Comparison of ENCODE assay signal across 10 cellular contexts in genomic region chr1:51214615-51215131, GRCh38. TPM values are rescaled to one million over a fixed set of nuclear protein-coding genes. Genes with fewer than 3 reads are reported as not detected.
DNase-seq lines count a peak whose midpoint lies in the region; ATAC-seq, FAIRE-seq and TF ChIP-seq lines count a peak whose summit lies in the region.
"Had no signal": no experiment of that assay in that cellular context is flagged by ENCODE, and none has a peak within 500 bp of the region (broad histone marks: within the 10 kb centered on the region; RNA-seq: fewer than 3 reads in every experiment).

No MANE protein-coding gene starts in this region.

- DNase-seq in right lobe of liver (no peak), HepG2 (ENCODE audit: low spot score) (no peak), MV-4-11 (lab: John Stamatoyannopoulos, UW) (peak; percentile 81), dedifferentiated amniotic fluid mesenchymal stem cell (ENCODE audit: extremely low spot score) (peak; percentile 84), GM19240 (ENCODE audit: insufficient read length, low spot score) (no peak), head of caudate nucleus (no peak)
- DNase-seq: activated effector memory CD4-positive, alpha-beta T cell treated with Interleukin-2 at 50 U/mL for 16 hours had no signal

- no peak overlapping the region for H2AFZ ChIP-seq in HepG2 (ENCODE audit: low read length)

- no peak for TF ChIP-seq RAD21 in HepG2 (CRISPR knock-in tag; IDR thresholded peaks at IDR 0.05)

- H3K4me2 ChIP-seq in HepG2 (ENCODE audit: low read depth, low read length), result no peak overlapping the region

- TF ChIP-seq POLR2A in right lobe of liver (IDR thresholded peaks at IDR 0.05) (no peak), HepG2 (IDR thresholded peaks at IDR 0.05; ENCODE audit: insufficient read depth in 1 of 2, low read depth in 2 of 2, low read length in 2 of 2) (no peak)

- no TSS peak for BruUV-seq in HepG2 (replicated peaks; lab: Mats Ljungman, UMichigan)

- in situ Hi-C loops in HepG2 (cut with HindIII; ENCODE audit: extremely low pct_ligation_motif_present, low pct_unique_long_range_greater_than_20kb), result no loop called here

- H3K4me1 ChIP-seq in right lobe of liver (peaks cover 0 to 13% (median 0%) of the 10 kb centered on the region in 4 donors), HepG2 (ENCODE audit: insufficient read depth, low read length) (peaks cover 48% of the 10 kb centered on the region), urinary bladder (ENCODE audit: insufficient read depth) (no peaks in the 10 kb centered on the region)

- CTCF ChIA-PET in HepG2 (lab: Yijun Ruan, JAX; ENCODE audit: low intra/inter-chr PET ratio, low total read pairs), result no interaction called here

- no peak for FAIRE-seq in HepG2 (lab: Jason Lieb, UNC)
- FAIRE-seq: HTR-8/SVneo had no signal

- peak overlapping the region in 2 of 3 donors; percentile 87 to 94 for H3K27ac ChIP-seq in right lobe of liver
- H3K27ac ChIP-seq in HepG2 (ENCODE audit: extremely low read length, insufficient read depth, low read length), result no peak overlapping the region
- peak overlapping the region; percentile 31 for H3K27ac ChIP-seq in urinary bladder (ENCODE audit: low read depth)

- intact Hi-C loops in right lobe of liver (cut with DNase I), result no loop called here
- intact Hi-C loops in HepG2 (cut with micrococcal nuclease; ENCODE audit: unreplicated experiment), result no loop called here
- intact Hi-C loops in head of caudate nucleus (cut with DNase I), result no loop called here

- TF ChIP-seq CTCF in right lobe of liver (IDR thresholded peaks at IDR 0.05) (no peak), HepG2 (CRISPR knock-in tag; IDR thresholded peaks at IDR 0.05) (no peak)

- no peaks in the 10 kb centered on the region for H3K9me3 ChIP-seq in right lobe of liver
- H3K9me3 ChIP-seq in HepG2 (ENCODE audit: low read length), result no peaks in the 10 kb centered on the region

- TF ChIP-seq EP300 in HepG2 (IDR thresholded peaks at IDR 0.05; ENCODE audit: low read depth in 2 of 2, low read length in 2 of 2), result no peak
- no peak for TF ChIP-seq EP300 in HepG2 (CRISPR knock-in tag; IDR thresholded peaks at IDR 0.05; ENCODE audit: borderline replicate concordance)

- 32% methylated on average over 7 of the region's 7 CpGs for WGBS in right lobe of liver (ENCODE audit: insufficient coverage, low coverage, low lambda C conversion rate, missing lambda C conversion rate)
- WGBS in HepG2 (ENCODE audit: low lambda C conversion rate), result 11% methylated on average over 7 of the region's 7 CpGs
- 29% methylated on average over 7 of the region's 7 CpGs for WGBS in urinary bladder

- H3K4me3 ChIP-seq in right lobe of liver (no peak overlapping the region), HepG2 (replicated peaks in 1 of 3; ENCODE audit: insufficient read depth in 1 of 3, low read depth in 2 of 3, low read length in 3 of 3) (no peak overlapping the region), urinary bladder (ENCODE audit: low read depth, low read length) (no peak overlapping the region)

- POLR2A ChIA-PET in HepG2 (lab: Yijun Ruan, JAX), result no interaction called here

- no peak for ATAC-seq in right lobe of liver
- ATAC-seq in HepG2, result no peak
- ATAC-seq in GM21515 (IDR thresholded peaks at IDR 0.05; ENCODE audit: unreplicated experiment), result no peak

- no peaks in the 10 kb centered on the region for H4K20me1 ChIP-seq in HepG2 (ENCODE audit: insufficient read depth, low read length)

- H3K36me3 ChIP-seq in right lobe of liver (no peaks in the 10 kb centered on the region), HepG2 (replicated peaks in 1 of 2; ENCODE audit: control insufficient read depth in 1 of 2, insufficient read depth in 2 of 2, low read length in 2 of 2) (no peaks in the 10 kb centered on the region), urinary bladder (ENCODE audit: insufficient read depth) (no peaks in the 10 kb centered on the region)

- H3K9ac ChIP-seq in HepG2 (ENCODE audit: insufficient read depth, low read depth, low read length), result no peak overlapping the region

- H3K27me3 ChIP-seq in right lobe of liver (no peaks in the 10 kb centered on the region), HepG2 (ENCODE audit: control insufficient read depth in 1 of 2, insufficient read depth in 2 of 2, low read length in 2 of 2) (no peaks in the 10 kb centered on the region; a peak in 1 of 5 replicates)

- H3K79me2 ChIP-seq in HepG2 (ENCODE audit: insufficient read depth, low read length), result no peaks in the 10 kb centered on the region

RNA-seq across cellular contexts. Expression of gene RNF11, which starts 21.4 kb away (rescaled TPM):
- 10 to 100 TPM; 35.1 to 60.1 (median 50.0) TPM for total RNA-seq in right lobe of liver
- total RNA-seq in HepG2 (2016; rRNA removed; fragmentation: Illumina TruSeq; extraction: Trizol), result 41.2 and 49.0 TPM in 2 replicates
- total RNA-seq in HepG2 (2016; cell fraction: cytosol; rRNA removed; fragmentation: Illumina TruSeq; extraction: Trizol; ENCODE audit: low read depth), result 40.4 and 41.7 TPM in 2 replicates
- total RNA-seq in HepG2 (2016; cell fraction: insoluble cytoplasmic fraction; rRNA removed; fragmentation: Illumina TruSeq; extraction: Trizol), result 44.1 and 44.9 TPM in 2 replicates
- total RNA-seq in HepG2 (2016; cell fraction: membrane; rRNA removed; fragmentation: Illumina TruSeq; extraction: Trizol), result 108 and 109 TPM in 2 replicates
- total RNA-seq in HepG2 (2016; cell fraction: nucleus; rRNA removed; fragmentation: Illumina TruSeq; extraction: Trizol), result 14.6 and 15.0 TPM in 2 replicates
- polyA plus RNA-seq in HepG2 (2011; rRNA removed), result 41.1 and 48.8 TPM in 2 replicates
- polyA plus RNA-seq in HepG2 (2011; cell fraction: cytosol; rRNA removed), result 22.4 and 47.6 TPM in 2 replicates
- polyA plus RNA-seq in HepG2 (2011; cell fraction: nucleus; rRNA removed), result 9.7 and 20.8 TPM in 2 replicates
- 50.9 and 62.3 TPM in 2 replicates for polyA plus RNA-seq in HepG2 (2012)
- polyA plus RNA-seq in HepG2 (2016; cell fraction: cytosol; fragmentation: Illumina TruSeq; extraction: Trizol; ENCODE audit: low read depth), result 51.9 and 57.1 TPM in 2 replicates
- 45.2 and 55.5 TPM in 2 replicates for polyA plus RNA-seq in HepG2 (2016; cell fraction: insoluble cytoplasmic fraction; fragmentation: Illumina TruSeq; extraction: Trizol; ENCODE audit: low read depth)
- 101 and 102 TPM in 2 replicates for polyA plus RNA-seq in HepG2 (2016; cell fraction: membrane; fragmentation: Illumina TruSeq; extraction: Trizol; ENCODE audit: low read depth)
- polyA plus RNA-seq in HepG2 (2016; cell fraction: nucleus; fragmentation: Illumina TruSeq; extraction: Trizol; ENCODE audit: insufficient read depth, low read depth), result 23.0 and 30.8 TPM in 2 replicates
- 56.8 and 62.3 TPM in 2 replicates for polyA minus RNA-seq in HepG2 (2011; rRNA and poly(A)+ RNA removed; ENCODE audit: low replicate concordance)
- polyA minus RNA-seq in HepG2 (2011; cell fraction: cytosol; rRNA and poly(A)+ RNA removed), result 36.2 and 53.5 TPM in 2 replicates
- polyA minus RNA-seq in HepG2 (2011; cell fraction: nucleus; rRNA and poly(A)+ RNA removed), result 20.1 and 41.4 TPM in 2 replicates
- total RNA-seq in urinary bladder, result 130 TPM
- polyA plus RNA-seq in urinary bladder, result 122 TPM

Comparison
In these comparisons a context has a peak if more than half of its experiments do, and no peak if none do; other contexts are left out.
1. DNase-seq: peak in MV-4-11 (single experiment) and dedifferentiated amniotic fluid mesenchymal stem cell (single experiment); none in right lobe of liver (0 of 3), HepG2 (single experiment), GM19240 (single experiment) and head of caudate nucleus (0 of 42).